In the genomic region with DNA sequence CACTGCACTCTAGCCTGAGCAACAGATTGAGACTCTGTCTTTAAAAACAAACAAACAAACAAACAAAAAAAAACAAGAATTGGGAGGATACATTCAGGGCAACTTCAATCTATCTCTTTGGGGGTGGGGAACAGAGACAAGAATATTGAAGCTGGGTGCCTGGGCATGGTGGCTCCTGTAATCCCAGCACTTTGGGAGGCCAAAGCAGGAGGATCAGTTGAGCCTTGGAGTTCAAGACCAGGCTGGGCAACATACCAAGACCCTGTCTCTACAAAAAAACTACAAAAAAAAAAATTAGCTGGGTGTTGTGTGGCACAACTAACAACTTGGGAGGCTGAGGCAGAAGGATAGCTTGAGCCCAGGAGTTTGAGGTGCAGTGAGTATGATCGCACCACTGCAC, we compare ENCODE assay signal across 10 cellular contexts. TPM values are rescaled to one million over a fixed set of nuclear protein-coding genes. Genes with fewer than 3 reads are reported as not detected.
DNase-seq lines count a peak whose midpoint lies in the region; ATAC-seq, FAIRE-seq and TF ChIP-seq lines count a peak whose summit lies in the region.
"Had no signal": no experiment of that assay in that cellular context is flagged by ENCODE, and none has a peak within 500 bp of the region (broad histone marks: within the 10 kb centered on the region; RNA-seq: fewer than 3 reads in every experiment).

No MANE protein-coding gene starts in this region.

- H3K9me3 ChIP-seq in CD4-positive, alpha-beta T cell (ENCODE audit: control insufficient read depth, low read length), result no peaks in the 10 kb centered on the region
- H3K9me3 ChIP-seq in NT2/D1 (ENCODE audit: insufficient read depth, low read length) (no peaks in the 10 kb centered on the region), H1 (ENCODE audit: insufficient read depth in 2 of 2, low read depth in 1 of 2, low read length in 1 of 2) (no peaks in the 10 kb centered on the region), osteoblast (ENCODE audit: low read depth, low read length) (no peaks in the 10 kb centered on the region)

- H3K4me3 ChIP-seq in NT2/D1 (ENCODE audit: insufficient read length, low read depth) (peak overlapping the region; percentile 98), H1 (ENCODE audit: extremely low read depth in 1 of 4, insufficient read depth in 2 of 4, low read depth in 3 of 4, low read length in 4 of 4) (peak overlapping the region; percentile 61 to 79 (median 72)), osteoblast (ENCODE audit: insufficient read depth, low read length) (peak overlapping the region; percentile 91)

- ATAC-seq in CD4-positive, alpha-beta T cell (ENCODE audit: poor library complexity), result no peak
- no peak for ATAC-seq in HG03565 (IDR thresholded peaks at IDR 0.05; ENCODE audit: unreplicated experiment)
- ATAC-seq in HG02798 (IDR thresholded peaks at IDR 0.05; ENCODE audit: poor library complexity, unreplicated experiment), result no peak

- no peak overlapping the region for H2AK5ac ChIP-seq in H1 (ENCODE audit: low read depth, low read length)

- H3K36me3 ChIP-seq in NT2/D1 (ENCODE audit: insufficient read depth, insufficient read length, low read length), result peaks cover 31% of the 10 kb centered on the region
- H3K36me3 ChIP-seq in H1 (ENCODE audit: control insufficient read depth in 2 of 4, insufficient read depth in 4 of 4, low read length in 3 of 4), result no peaks in the 10 kb centered on the region; a peak in 1 of 8 replicates
- peaks cover 5% of the 10 kb centered on the region for H3K36me3 ChIP-seq in osteoblast (ENCODE audit: insufficient read depth, low read length)

- peaks cover 20% of the 10 kb centered on the region for H3K79me1 ChIP-seq in H1 (ENCODE audit: low read depth, low read length)

- no peak for TF ChIP-seq POLR2A in H1 (IDR thresholded peaks at IDR 0.05; ENCODE audit: control extremely low read depth in 1 of 2, low read depth in 2 of 2, low read length in 2 of 2)

- TF ChIP-seq RAD21 in H1 (IDR thresholded peaks at IDR 0.05 in 1 of 2, conservative IDR thresholded peaks at IDR 0.05 in 1 of 2; ENCODE audit: low read depth in 2 of 2, low read length in 2 of 2), result no peak

- no peak overlapping the region for H4K5ac ChIP-seq in H1 (ENCODE audit: insufficient read length, low read depth, low read length)

- H3K18ac ChIP-seq in H1 (ENCODE audit: extremely low read depth, low read length), result no peak overlapping the region

- no peaks in the 10 kb centered on the region for H3K27me3 Mint-ChIP-seq in CD4-positive, alpha-beta T cell

- peaks cover 12% of the 10 kb centered on the region for H3K23me2 ChIP-seq in H1 (ENCODE audit: low read depth, low read length)

- H3K4me3 Mint-ChIP-seq in CD4-positive, alpha-beta T cell, result peak overlapping the region; percentile 94

- no peak for TF ChIP-seq EP300 in H1 (IDR thresholded peaks at IDR 0.05; ENCODE audit: borderline replicate concordance in 1 of 2, low read depth in 2 of 2, low read length in 2 of 2)

- H3K27me3 ChIP-seq in CD4-positive, alpha-beta T cell (ENCODE audit: control insufficient read depth, insufficient read depth, low read length), result no peaks in the 10 kb centered on the region
- H3K27me3 ChIP-seq in NT2/D1 (ENCODE audit: insufficient read depth, insufficient read length) (peaks cover 20% of the 10 kb centered on the region), H1 (replicated peaks in 1 of 4; ENCODE audit: control insufficient read depth in 3 of 4, extremely low read depth in 1 of 4, insufficient read depth in 3 of 4, low read length in 3 of 4) (peaks cover 24 to 37% (median 33%) of the 10 kb centered on the region in 4 experiments), osteoblast (ENCODE audit: insufficient read depth, low read length) (no peaks in the 10 kb centered on the region)

- no peak for TF ChIP-seq CTCF in CD4-positive, alpha-beta T cell (IDR thresholded peaks at IDR 0.05)
- TF ChIP-seq CTCF in H1 (IDR thresholded peaks at IDR 0.05; ENCODE audit: control extremely low read depth in 1 of 3, insufficient read depth in 1 of 3, low read depth in 1 of 3, low read length in 3 of 3), result no peak
- no peak for TF ChIP-seq CTCF in osteoblast (IDR thresholded peaks at IDR 0.05; ENCODE audit: extremely low read depth, low read depth, low read length)

- H3K14ac ChIP-seq in H1 (ENCODE audit: insufficient read length), result no peak overlapping the region

- CTCF ChIA-PET in CD4-positive, alpha-beta T cell (lab: Charles Lee), result interaction anchor here (1.4 kb wide), 1 partner anchor 44 kb away, joined by 3 read pairs; no protein-coding TSS in a partner anchor
- CTCF ChIA-PET in H1 (lab: Charles Lee; ENCODE audit: partially characterized antibody), result interaction anchor here (0.7 to 1.4 kb wide), 5 partner anchors 21 to 202 kb away, joined by 3 to 16 read pairs (median 3); no protein-coding TSS in a partner anchor

- H3K4me2 ChIP-seq in H1 (ENCODE audit: insufficient read depth in 1 of 2, low read depth in 2 of 2, low read length in 2 of 2) (peak overlapping the region; percentile 91 to 99), osteoblast (ENCODE audit: insufficient read depth, low read length) (peak overlapping the region; percentile 94)

- DNase-seq in CD4-positive, alpha-beta T cell, result no peak
- no peak for DNase-seq in NT2/D1 (ENCODE audit: low read depth, low spot score)
- DNase-seq in H1 (ENCODE audit: low read depth in 1 of 2, low spot score in 2 of 2), result no peak
- DNase-seq in osteoblast (ENCODE audit: insufficient read length, low spot score, missing footprints), result no peak
- DNase-seq in NOMO-1 (lab: John Stamatoyannopoulos, UW; ENCODE audit: unreplicated experiment in 2 of 2), result no peak
- DNase-seq in EL, result no peak
- DNase-seq: activated effector memory CD4-positive, alpha-beta T cell treated with Interleukin-2 at 50 U/mL for 16 hours; NCI-H1436 had no signal

- H2BK12ac ChIP-seq in H1 (ENCODE audit: low read depth, low read length), result no peak overlapping the region

- 67% methylated on average over 1 of the region's 1 CpG; no CpG with 5 or more reads in 1 of the 2 experiments for WGBS in H1 (ENCODE audit: extremely low coverage in 1 of 2, insufficient coverage in 1 of 2, insufficient read length in 1 of 2, insufficient replicate concordance in 2 of 2, low coverage in 1 of 2, low lambda C conversion rate in 2 of 2, missing lambda C conversion rate in 1 of 2), 2 experiments

- peak overlapping the region; percentile 89 for H3K9ac ChIP-seq in NT2/D1 (ENCODE audit: insufficient read length, low read depth)
- no peak overlapping the region for H3K9ac ChIP-seq in H1 (replicated peaks in 1 of 4; ENCODE audit: extremely low read depth in 1 of 4, low read depth in 3 of 4, low read length in 3 of 4)

- H3K4ac ChIP-seq in H1 (replicated peaks; ENCODE audit: insufficient read length, low read depth, low read length), result no peak overlapping the region

- no peak overlapping the region for H2BK15ac ChIP-seq in H1 (ENCODE audit: low read length)

- H2BK120ac ChIP-seq in H1 (replicated peaks; ENCODE audit: low read depth, low read length), result no peak overlapping the region

- H2BK5ac ChIP-seq in H1 (ENCODE audit: low read depth, low read length), result no peak overlapping the region

- H3K36me3 Mint-ChIP-seq in CD4-positive, alpha-beta T cell (ENCODE audit: low read depth), result peaks cover 5% of the 10 kb centered on the region

- H2BK20ac ChIP-seq in H1 (ENCODE audit: low read length), result no peak overlapping the region

- H3K79me2 ChIP-seq in H1 (ENCODE audit: control insufficient read depth in 1 of 2, insufficient read depth in 2 of 2, low read length in 2 of 2) (peaks cover 0 to 30% of the 10 kb centered on the region in 2 experiments; a peak in 3 of 4 replicates), osteoblast (ENCODE audit: insufficient read depth, low read length) (peaks cover 74% of the 10 kb centered on the region)

- H3K4me1 ChIP-seq in NT2/D1 (ENCODE audit: insufficient read depth, insufficient read length) (peaks cover 21% of the 10 kb centered on the region), H1 (replicated peaks in 1 of 4; ENCODE audit: control insufficient read depth in 3 of 4, insufficient read depth in 4 of 4, low read length in 3 of 4) (peaks cover 0 to 14% (median 7%) of the 10 kb centered on the region in 4 experiments; a peak in 5 of 7 replicates), osteoblast (ENCODE audit: insufficient read depth, low read length) (peaks cover 22% of the 10 kb centered on the region)

- no peak for FAIRE-seq in H1 (lab: Jason Lieb, UNC)

- no peak overlapping the region for H3K23ac ChIP-seq in H1 (ENCODE audit: insufficient read length)

- H4K20me1 ChIP-seq in H1 (replicated peaks in 1 of 2; ENCODE audit: control insufficient read depth in 1 of 2, insufficient read depth in 2 of 2, low read length in 2 of 2), result peaks cover 26 to 36% of the 10 kb centered on the region in 2 experiments
- H4K20me1 ChIP-seq in osteoblast (ENCODE audit: insufficient read depth, low read length), result peaks cover 27% of the 10 kb centered on the region

- no peak overlapping the region for H2AFZ ChIP-seq in H1 (ENCODE audit: low read length)
- no peak overlapping the region for H2AFZ ChIP-seq in osteoblast (ENCODE audit: low read length)

- POLR2A ChIA-PET in CD4-positive, alpha-beta T cell (lab: Charles Lee), result interaction anchor here (2.2 to 3.6 kb wide), 2 partner anchors 16 to 142 kb away, joined by 10 to 62 read pairs; a partner anchor contains a TSS
- POLR2A ChIA-PET in H1 (lab: Charles Lee; ENCODE audit: partially characterized antibody), result interaction anchor here (0.6 to 0.8 kb wide), 2 partner anchors 206 to 669 kb away, joined by 3 read pairs; no protein-coding TSS in a partner anchor

- no peak overlapping the region for H4K91ac ChIP-seq in H1 (replicated peaks; ENCODE audit: insufficient read length, low read length)

- H3K27ac Mint-ChIP-seq in CD4-positive, alpha-beta T cell, result peak overlapping the region; percentile 76

- no peak overlapping the region for H4K8ac ChIP-seq in H1 (ENCODE audit: extremely low read depth, insufficient read depth, low read length)

- intact Hi-C loops in CD4-positive, alpha-beta T cell (cut with DNase I, micrococcal nuclease), result loop anchor here in 1 of 2 experiments (5.0 to 10.0 kb wide), 5 partner anchors 153 to 1220 kb away; a partner anchor contains a TSS

- peaks cover 45% of the 10 kb centered on the region for H3K4me1 Mint-ChIP-seq in CD4-positive, alpha-beta T cell (ENCODE audit: low read depth)

- H3K27ac ChIP-seq in CD4-positive, alpha-beta T cell (ENCODE audit: low read depth, low read length), result no peak overlapping the region
- H3K27ac ChIP-seq in H1 (ENCODE audit: low read depth, low read length) (no peak overlapping the region), osteoblast (ENCODE audit: low read depth, low read length) (peak overlapping the region; percentile 53)

- H3K9me3 Mint-ChIP-seq in CD4-positive, alpha-beta T cell, result no peaks in the 10 kb centered on the region

- no peak overlapping the region for H3K56ac ChIP-seq in H1 (replicated peaks; ENCODE audit: insufficient read length, low read depth, low read length)

RNA-seq across cellular contexts. Expression of a gene that starts 1.2 kb away (rescaled TPM):
- total RNA-seq in CD4-positive, alpha-beta T cell, result 10 to 100 TPM; 21.2 to 25.2 TPM
- total RNA-seq in H1 (2021; fragmentation: NEBNext Ultra II Directional; extraction: Animal tissue kit (Norgen Biotek cat#: 25700)), result 50.1 and 53.1 TPM in 2 replicates
- 19.8 and 30.6 TPM in 2 replicates for polyA plus RNA-seq in H1 (2011; rRNA removed)
- 22.0 TPM for polyA plus RNA-seq in H1 (2011; cell fraction: cytosol; rRNA removed)
- polyA plus RNA-seq in H1 (2011; cell fraction: nucleus; rRNA removed), result 59.2 TPM
- polyA plus RNA-seq in H1 (2012, experiment 1 of 2), result 30.2 to 39.2 TPM (median 33.8 TPM) in 4 replicates
- 21.8 TPM for polyA plus RNA-seq in H1 (2012, experiment 2 of 2)
- polyA plus RNA-seq in H1 (2013, experiment 1 of 2), result 21.7 TPM
- polyA plus RNA-seq in H1 (2013, experiment 2 of 2), result 21.1 TPM
- 39.5 and 52.7 TPM in 2 replicates for polyA minus RNA-seq in H1 (2011; rRNA and poly(A)+ RNA removed)
- polyA minus RNA-seq in H1 (2011; cell fraction: cytosol; rRNA and poly(A)+ RNA removed), result 40.8 TPM
- 37.0 TPM for polyA minus RNA-seq in H1 (2011; cell fraction: nucleus; rRNA and poly(A)+ RNA removed)
- 68.4 and 75.3 TPM in 2 replicates for total RNA-seq in osteoblast

RNA-seq across cellular contexts. Expression of a gene that starts 16.4 kb away (rescaled TPM):
- 10 to 100 TPM; 42.4 to 45.8 TPM for total RNA-seq in CD4-positive, alpha-beta T cell
- 129 TPM in 2 replicates for total RNA-seq in H1 (2021; fragmentation: NEBNext Ultra II Directional; extraction: Animal tissue kit (Norgen Biotek cat#: 25700))
- polyA plus RNA-seq in H1 (2011; rRNA removed), result 26.7 and 40.3 TPM in 2 replicates
- 36.6 TPM for polyA plus RNA-seq in H1 (2011; cell fraction: cytosol; rRNA removed)
- polyA plus RNA-seq in H1 (2011; cell fraction: nucleus; rRNA removed), result 84.1 TPM
- 66.4 to 82.6 TPM (median 77.2 TPM) in 4 replicates for polyA plus RNA-seq in H1 (2012, experiment 1 of 2)
- 11.1 TPM for polyA plus RNA-seq in H1 (2012, experiment 2 of 2)
- 41.1 TPM for polyA plus RNA-seq in H1 (2013, experiment 1 of 2)
- polyA plus RNA-seq in H1 (2013, experiment 2 of 2), result 39.6 TPM
- 79.1 and 96.2 TPM in 2 replicates for polyA minus RNA-seq in H1 (2011; rRNA and poly(A)+ RNA removed)
- polyA minus RNA-seq in H1 (2011; cell fraction: cytosol; rRNA and poly(A)+ RNA removed), result 53.7 TPM
- polyA minus RNA-seq in H1 (2011; cell fraction: nucleus; rRNA and poly(A)+ RNA removed), result 117 TPM
- total RNA-seq in osteoblast, result 53.0 and 58.6 TPM in 2 replicates
